1 cellular context compared by ENCODE assay signal in the genomic region with DNA sequence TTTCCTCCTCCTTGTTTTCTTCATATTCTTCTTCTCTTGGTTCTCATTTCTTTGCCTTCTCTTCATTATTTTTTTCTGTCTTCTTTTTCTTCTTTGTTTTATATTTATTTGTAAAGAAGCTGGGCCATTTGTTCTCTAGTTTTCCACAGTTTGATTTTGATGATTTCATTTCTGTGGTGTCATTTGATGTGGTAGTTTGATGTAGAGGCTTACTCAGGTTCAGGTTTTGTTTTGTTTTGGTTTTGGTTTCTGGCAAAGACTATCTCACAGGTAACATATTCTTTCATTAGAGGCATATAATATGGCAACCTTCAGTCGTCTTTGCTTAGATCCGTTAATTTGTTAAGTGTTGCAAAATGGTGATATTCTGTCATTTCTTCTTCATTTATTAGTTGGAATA.
TF ChIP-seq lines count a peak whose summit lies in the region.

No MANE protein-coding gene starts in this region.

TF ChIP-seq in IMR-90, 13 proteins besides CTCF, POLR2A, EP300 and RAD21:
- TF ChIP-seq, protein P1, sequence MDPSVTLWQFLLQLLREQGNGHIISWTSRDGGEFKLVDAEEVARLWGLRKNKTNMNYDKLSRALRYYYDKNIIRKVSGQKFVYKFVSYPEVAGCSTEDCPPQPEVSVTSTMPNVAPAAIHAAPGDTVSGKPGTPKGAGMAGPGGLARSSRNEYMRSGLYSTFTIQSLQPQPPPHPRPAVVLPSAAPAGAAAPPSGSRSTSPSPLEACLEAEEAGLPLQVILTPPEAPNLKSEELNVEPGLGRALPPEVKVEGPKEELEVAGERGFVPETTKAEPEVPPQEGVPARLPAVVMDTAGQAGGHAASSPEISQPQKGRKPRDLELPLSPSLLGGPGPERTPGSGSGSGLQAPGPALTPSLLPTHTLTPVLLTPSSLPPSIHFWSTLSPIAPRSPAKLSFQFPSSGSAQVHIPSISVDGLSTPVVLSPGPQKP (IDR thresholded peaks at IDR 0.05; ENCODE audit: borderline replicate concordance, low read depth, low read length) = no peak
- TF ChIP-seq CEBPB (IDR thresholded peaks at IDR 0.05; ENCODE audit: low read depth, low read length) = no peak
- no peak for TF ChIP-seq SMC3 (IDR thresholded peaks at IDR 0.05; ENCODE audit: low read depth, low read length)
- no peak for TF ChIP-seq NFE2L2 (IDR thresholded peaks at IDR 0.05; ENCODE audit: low read depth, low read length)
- no peak for TF ChIP-seq RCOR1 (IDR thresholded peaks at IDR 0.05; ENCODE audit: insufficient replicate concordance, low read length)
- TF ChIP-seq BHLHE40 (IDR thresholded peaks at IDR 0.05; ENCODE audit: low read depth, low read length) = no peak
- TF ChIP-seq MAZ (IDR thresholded peaks at IDR 0.05; ENCODE audit: borderline replicate concordance, low read depth, low read length) = no peak
- TF ChIP-seq MXI1 (IDR thresholded peaks at IDR 0.05; ENCODE audit: borderline replicate concordance, low read depth, low read length) = no peak
- TF ChIP-seq RFX5 (IDR thresholded peaks at IDR 0.05; ENCODE audit: low read depth, low read length) = no peak
- TF ChIP-seq CHD1 (IDR thresholded peaks at IDR 0.05; ENCODE audit: low read depth, low read length) = no peak
- TF ChIP-seq FOS (IDR thresholded peaks at IDR 0.05; ENCODE audit: low read depth, low read length) = no peak
- TF ChIP-seq MAFK (IDR thresholded peaks at IDR 0.05; ENCODE audit: low read depth, low read length) = no peak
- TF ChIP-seq, protein P2, sequence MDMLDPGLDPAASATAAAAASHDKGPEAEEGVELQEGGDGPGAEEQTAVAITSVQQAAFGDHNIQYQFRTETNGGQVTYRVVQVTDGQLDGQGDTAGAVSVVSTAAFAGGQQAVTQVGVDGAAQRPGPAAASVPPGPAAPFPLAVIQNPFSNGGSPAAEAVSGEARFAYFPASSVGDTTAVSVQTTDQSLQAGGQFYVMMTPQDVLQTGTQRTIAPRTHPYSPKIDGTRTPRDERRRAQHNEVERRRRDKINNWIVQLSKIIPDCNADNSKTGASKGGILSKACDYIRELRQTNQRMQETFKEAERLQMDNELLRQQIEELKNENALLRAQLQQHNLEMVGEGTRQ (IDR thresholded peaks at IDR 0.05; ENCODE audit: low read depth, low read length) = no peak
